In the genomic region with DNA sequence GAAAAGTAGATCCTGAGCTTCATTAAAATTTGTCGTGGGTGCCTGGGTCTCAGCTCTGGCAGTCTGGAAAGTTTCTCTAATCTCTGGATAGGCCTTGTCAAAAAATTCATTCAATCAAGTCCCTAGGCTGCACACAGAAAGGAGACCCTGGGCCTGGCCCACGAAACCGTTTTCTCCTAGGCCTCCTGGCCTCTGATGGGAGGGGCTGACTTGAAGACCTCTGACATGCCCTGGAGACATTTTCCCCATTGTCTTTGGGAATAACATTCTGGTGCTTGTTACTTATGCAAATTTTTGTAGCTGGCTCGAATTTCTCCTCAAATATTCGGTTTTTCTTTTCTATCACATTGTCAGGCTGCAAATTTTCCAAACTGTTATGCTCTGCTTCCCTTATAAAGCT, we compare ENCODE assay signal across 1 cellular context.
TF ChIP-seq lines count a peak whose summit lies in the region.

No MANE protein-coding gene starts in this region.

TF ChIP-seq in GM23338, 12 proteins besides CTCF, POLR2A, EP300 and RAD21 (continued from another document):
- no peak for TF ChIP-seq ETS1 (IDR thresholded peaks at IDR 0.05)
- TF ChIP-seq POLR2AphosphoS5 (IDR thresholded peaks at IDR 0.05; ENCODE audit: low read depth): no peak
- no peak for TF ChIP-seq ZNF114 (CRISPR knock-in tag; IDR thresholded peaks at IDR 0.05)
- no peak for TF ChIP-seq EZH2 (IDR thresholded peaks at IDR 0.05; ENCODE audit: low read depth, unreplicated experiment)
- TF ChIP-seq EZH2phosphoT487 (IDR thresholded peaks at IDR 0.05; ENCODE audit: unreplicated experiment): no peak
- no peak for TF ChIP-seq NANOG (IDR thresholded peaks at IDR 0.05; ENCODE audit: borderline replicate concordance)
TF ChIP-seq in GM23338: peak in this region for 0.
